1 cellular context compared by ENCODE assay signal in the genomic region with DNA sequence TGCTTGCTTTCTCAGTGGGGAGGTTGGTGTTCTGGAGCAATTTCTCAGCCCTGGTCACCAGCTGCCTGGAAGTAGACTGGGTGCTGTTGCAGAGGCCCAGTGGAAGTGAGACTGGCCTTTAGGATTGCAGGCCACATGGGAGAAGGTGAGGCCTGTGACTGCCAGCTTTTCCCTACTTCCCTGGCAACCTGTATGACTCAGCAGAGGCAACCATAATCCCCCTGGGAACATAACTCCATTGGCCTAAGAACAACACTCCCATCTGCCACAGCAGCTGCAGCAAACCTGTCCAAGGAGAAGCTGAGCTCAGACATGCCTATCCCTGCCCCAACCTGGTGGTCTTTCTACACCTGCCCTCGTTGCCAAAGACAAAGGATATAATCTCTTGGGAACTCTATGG.
TF ChIP-seq lines count a peak whose summit lies in the region.

No MANE protein-coding gene starts in this region.

TF ChIP-seq in WTC11, 78 proteins besides CTCF, POLR2A, EP300 and RAD21 (continued from another document):
- TF ChIP-seq, protein P1, sequence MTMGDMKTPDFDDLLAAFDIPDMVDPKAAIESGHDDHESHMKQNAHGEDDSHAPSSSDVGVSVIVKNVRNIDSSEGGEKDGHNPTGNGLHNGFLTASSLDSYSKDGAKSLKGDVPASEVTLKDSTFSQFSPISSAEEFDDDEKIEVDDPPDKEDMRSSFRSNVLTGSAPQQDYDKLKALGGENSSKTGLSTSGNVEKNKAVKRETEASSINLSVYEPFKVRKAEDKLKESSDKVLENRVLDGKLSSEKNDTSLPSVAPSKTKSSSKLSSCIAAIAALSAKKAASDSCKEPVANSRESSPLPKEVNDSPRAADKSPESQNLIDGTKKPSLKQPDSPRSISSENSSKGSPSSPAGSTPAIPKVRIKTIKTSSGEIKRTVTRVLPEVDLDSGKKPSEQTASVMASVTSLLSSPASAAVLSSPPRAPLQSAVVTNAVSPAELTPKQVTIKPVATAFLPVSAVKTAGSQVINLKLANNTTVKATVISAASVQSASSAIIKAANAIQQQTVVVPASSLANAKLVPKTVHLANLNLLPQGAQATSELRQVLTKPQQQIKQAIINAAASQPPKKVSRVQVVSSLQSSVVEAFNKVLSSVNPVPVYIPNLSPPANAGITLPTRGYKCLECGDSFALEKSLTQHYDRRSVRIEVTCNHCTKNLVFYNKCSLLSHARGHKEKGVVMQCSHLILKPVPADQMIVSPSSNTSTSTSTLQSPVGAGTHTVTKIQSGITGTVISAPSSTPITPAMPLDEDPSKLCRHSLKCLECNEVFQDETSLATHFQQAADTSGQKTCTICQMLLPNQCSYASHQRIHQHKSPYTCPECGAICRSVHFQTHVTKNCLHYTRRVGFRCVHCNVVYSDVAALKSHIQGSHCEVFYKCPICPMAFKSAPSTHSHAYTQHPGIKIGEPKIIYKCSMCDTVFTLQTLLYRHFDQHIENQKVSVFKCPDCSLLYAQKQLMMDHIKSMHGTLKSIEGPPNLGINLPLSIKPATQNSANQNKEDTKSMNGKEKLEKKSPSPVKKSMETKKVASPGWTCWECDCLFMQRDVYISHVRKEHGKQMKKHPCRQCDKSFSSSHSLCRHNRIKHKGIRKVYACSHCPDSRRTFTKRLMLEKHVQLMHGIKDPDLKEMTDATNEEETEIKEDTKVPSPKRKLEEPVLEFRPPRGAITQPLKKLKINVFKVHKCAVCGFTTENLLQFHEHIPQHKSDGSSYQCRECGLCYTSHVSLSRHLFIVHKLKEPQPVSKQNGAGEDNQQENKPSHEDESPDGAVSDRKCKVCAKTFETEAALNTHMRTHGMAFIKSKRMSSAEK (CRISPR knock-in tag; IDR thresholded peaks at IDR 0.05; ENCODE audit: borderline replicate concordance): no peak
- no peak for TF ChIP-seq RELA (CRISPR knock-in tag; IDR thresholded peaks at IDR 0.05; ENCODE audit: borderline replicate concordance)
- TF ChIP-seq AR (CRISPR knock-in tag; IDR thresholded peaks at IDR 0.05): no peak
- TF ChIP-seq MYBL2 (CRISPR knock-in tag; IDR thresholded peaks at IDR 0.05): no peak
- TF ChIP-seq, protein P2, sequence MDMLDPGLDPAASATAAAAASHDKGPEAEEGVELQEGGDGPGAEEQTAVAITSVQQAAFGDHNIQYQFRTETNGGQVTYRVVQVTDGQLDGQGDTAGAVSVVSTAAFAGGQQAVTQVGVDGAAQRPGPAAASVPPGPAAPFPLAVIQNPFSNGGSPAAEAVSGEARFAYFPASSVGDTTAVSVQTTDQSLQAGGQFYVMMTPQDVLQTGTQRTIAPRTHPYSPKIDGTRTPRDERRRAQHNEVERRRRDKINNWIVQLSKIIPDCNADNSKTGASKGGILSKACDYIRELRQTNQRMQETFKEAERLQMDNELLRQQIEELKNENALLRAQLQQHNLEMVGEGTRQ (CRISPR knock-in tag; IDR thresholded peaks at IDR 0.05): no peak
